In genomic region chr12:93441111-93441616, GRCh38 we compare ENCODE assay signal across 8 cellular contexts. TPM values are rescaled to one million over a fixed set of nuclear protein-coding genes. Genes with fewer than 3 reads are reported as not detected.
DNase-seq lines count a peak whose midpoint lies in the region; ATAC-seq, FAIRE-seq and TF ChIP-seq lines count a peak whose summit lies in the region.

No MANE protein-coding gene starts in this region.

- TF ChIP-seq EP300 in GM12878 (IDR thresholded peaks at IDR 0.05; ENCODE audit: borderline replicate concordance in 1 of 2, control insufficient read depth in 1 of 2, low read depth in 2 of 2, low read length in 2 of 2): no peak

- no peak for FAIRE-seq in GM12878 (lab: Jason Lieb, UNC)

- SMC1A ChIA-PET in GM12878 (lab: Charles Lee; ENCODE audit: uncharacterized antibody, unreplicated experiment): interaction anchor here (7.1 kb wide), 1 partner anchor 17 kb away, joined by 76 read pairs; no protein-coding TSS in a partner anchor

- POLR2A ChIA-PET in GM12878 (lab: Charles Lee): interaction anchor here (1.2 kb wide), 1 partner anchor 59 kb away, joined by 3 read pairs; no protein-coding TSS in a partner anchor

- no peak for TF ChIP-seq POLR2A in GM12878 (IDR thresholded peaks at IDR 0.05; ENCODE audit: low read depth, low read length)

- peak overlapping the region; percentile 73 for H3K27ac ChIP-seq in GM12878 (ENCODE audit: control insufficient read depth, insufficient read depth)

- no peak for DNase-seq in BE2C
- peak; percentile 74 for DNase-seq in H7
- peak; percentile 11 for DNase-seq in T follicular helper cell (ENCODE audit: low read depth)
- DNase-seq in GM12878 (ENCODE audit: low read depth, low spot score): no peak
- peak; percentile 42 for DNase-seq in iPS-NIHi11 (ENCODE audit: low spot score)
- peak; percentile 11 to 14 for DNase-seq in stimulated activated CD4-positive, alpha-beta T cell treated with anti-CD3 and anti-CD28 coated beads, Interleukin-15, amount 100 ng/mL, for 1 hour (ENCODE audit: low read depth in 1 of 2, low spot score in 1 of 2)
- DNase-seq in medulla oblongata (ENCODE audit: extremely low spot score): no peak

- H3K36me3 ChIP-seq in BE2C (peaks cover 10% of the 10 kb centered on the region), H7 (replicated peaks; ENCODE audit: control insufficient read depth, insufficient read depth, low read length) (no peaks in the 10 kb centered on the region), GM12878 (ENCODE audit: control insufficient read depth in 2 of 2, insufficient read depth in 2 of 2, low read length in 1 of 2) (no peaks in the 10 kb centered on the region)

- TF ChIP-seq CTCF in BE2C (IDR thresholded peaks at IDR 0.05; ENCODE audit: low read depth, low read length) (no peak), GM12878 (IDR thresholded peaks at IDR 0.05 in 2 of 3, conservative IDR thresholded peaks at IDR 0.05 in 1 of 3; ENCODE audit: control insufficient read depth in 2 of 3, extremely low read depth in 1 of 3, insufficient read depth in 1 of 3, low read depth in 3 of 3, low read length in 3 of 3) (no peak)

- RAD21 ChIA-PET in GM12878 (lab: Charles Lee; ENCODE audit: unreplicated experiment): interaction anchor here (0.9 kb wide), 1 partner anchor 661 kb away, joined by 3 read pairs; no protein-coding TSS in a partner anchor

- in situ Hi-C loops in GM12878 (cut with MboI): no loop called here

- no peak overlapping the region for H2AFZ ChIP-seq in GM12878 (ENCODE audit: control insufficient read depth, low read depth, low read length)

- peak overlapping the region; percentile 97 for H3K4me3 ChIP-seq in BE2C (ENCODE audit: low read depth, low read length)
- peak overlapping the region; percentile 94 for H3K4me3 ChIP-seq in H7 (ENCODE audit: insufficient read depth, low read depth, low read length)
- H3K4me3 ChIP-seq in GM12878: peak overlapping the region; percentile 83

- no TSS peak for BruUV-seq in GM12878 (replicated peaks; lab: Mats Ljungman, UMichigan)

- intact Hi-C loops in GM12878 (cut with micrococcal nuclease; ENCODE audit: unreplicated experiment): loop anchor here (1.0 kb wide), 1 partner anchor 26 kb away; the partner anchor contains the start of gene MRPL42

- TF ChIP-seq RAD21 in GM12878 (IDR thresholded peaks at IDR 0.05; ENCODE audit: insufficient read depth, low read depth, low read length): no peak

- H3K9me3 ChIP-seq in BE2C (no peaks in the 10 kb centered on the region), GM12878 (replicated peaks; ENCODE audit: control insufficient read depth, insufficient read depth, low read length) (no peaks in the 10 kb centered on the region)

- no peaks in the 10 kb centered on the region for H3K27me3 ChIP-seq in BE2C
- H3K27me3 ChIP-seq in H7 (ENCODE audit: control insufficient read depth, insufficient read depth, low read length): no peaks in the 10 kb centered on the region
- H3K27me3 ChIP-seq in GM12878 (replicated peaks in 1 of 2; ENCODE audit: control insufficient read depth in 2 of 2, insufficient read depth in 2 of 2, low read length in 1 of 2): no peaks in the 10 kb centered on the region

- H3K79me2 ChIP-seq in GM12878 (ENCODE audit: control insufficient read depth, insufficient read depth, low read length): peaks cover 62% of the 10 kb centered on the region

- H3K4me2 ChIP-seq in GM12878 (ENCODE audit: control insufficient read depth, insufficient read depth): peak overlapping the region; percentile 86; the same call in 1 of the 2 replicates

- WGBS in GM12878 (ENCODE audit: insufficient coverage, insufficient replicate concordance, low lambda C conversion rate, missing lambda C conversion rate): under 1% methylated on average over 42 of the region's 55 CpGs

- CTCF ChIA-PET in GM12878 (lab: Yijun Ruan, JAX): interaction anchor here (4.6 kb wide), 1 partner anchor 21 kb away, joined by 17 read pairs; no protein-coding TSS in a partner anchor

- ATAC-seq in GM12878 (peak; percentile 18), HG02885 (IDR thresholded peaks at IDR 0.05; ENCODE audit: poor library complexity, unreplicated experiment) (no peak)

- H3K4me1 ChIP-seq in BE2C (no peaks in the 10 kb centered on the region; the same call in 1 of the 2 replicates), GM12878 (ENCODE audit: control insufficient read depth, insufficient read depth, low read length) (peaks cover 9% of the 10 kb centered on the region)

- peak overlapping the region; percentile 84 for H3K9ac ChIP-seq in GM12878 (ENCODE audit: control insufficient read depth, insufficient read depth, low read length)

- H4K20me1 ChIP-seq in GM12878 (ENCODE audit: control insufficient read depth, insufficient read depth): no peaks in the 10 kb centered on the region

TF ChIP-seq in GM12878, 131 proteins besides CTCF, POLR2A, EP300 and RAD21 (continues in another document):
- TF ChIP-seq PBX3 (IDR thresholded peaks at IDR 0.05; ENCODE audit: insufficient replicate concordance, low read depth, low read length) (peak; percentile 12), NR2C1 (IDR thresholded peaks at IDR 0.05) (no peak), POU2F2 (IDR thresholded peaks at IDR 0.05; ENCODE audit: borderline replicate concordance, low read depth, low read length) (no peak), RUNX3 (IDR thresholded peaks at IDR 0.05; ENCODE audit: low read length) (peak; percentile 1; the same call in 1 of the 2 replicates), BHLHE40 (IDR thresholded peaks at IDR 0.05; ENCODE audit: borderline replicate concordance in 1 of 2, low read depth in 2 of 2, low read length in 1 of 2) (peak in 1 of 2 experiments; percentile 21; a peak in 1 of 4 replicates), NR2F1 (conservative IDR thresholded peaks at IDR 0.05) (peak; percentile 22), CREB1 (IDR thresholded peaks at IDR 0.05; ENCODE audit: low read depth) (no peak)

RNA-seq across cellular contexts. Expression of gene UBE2N, which starts 0.6 kb away (rescaled TPM):
- 184 TPM for polyA plus RNA-seq in BE2C (2012; ENCODE audit: insufficient read depth, insufficient read length, low read depth)
- 324 and 342 TPM in 2 replicates for total RNA-seq in H7 (2014; rRNA removed; shearing (Covaris generic))
- total RNA-seq in GM12878 (2013; cell fraction: nucleolus; rRNA removed): 47.0 and 47.3 TPM in 2 replicates
- total RNA-seq in GM12878 (2014; rRNA removed) (316 and 345 TPM in 2 replicates), GM12878 (2014; rRNA removed; fragmentation: Illumina TruSeq; extraction: Trizol) (301 and 306 TPM in 2 replicates), GM12878 (2021) (242 and 243 TPM in 2 replicates)
- 39.6 TPM for polyA plus RNA-seq in GM12878 (2011; ENCODE audit: low read depth)
- polyA plus RNA-seq in GM12878 (2011; rRNA removed) (312 and 365 TPM in 2 replicates), GM12878 (2014; fragmentation: Illumina TruSeq; extraction: Trizol) (394 and 481 TPM in 2 replicates), GM12878 (2014; fragmentation: Nextera tagmentation; extraction: Ambion mirVana) (100 to 1,000 TPM; 699 to 945 TPM), GM12878 (2014; rRNA removed) (492 and 503 TPM in 2 replicates), GM12878 (2016; fragmentation: Nextera tagmentation; extraction: Ambion mirVana) (100 to 1,000 TPM; 522 to 545 TPM)
- 152 and 211 TPM in 2 replicates for polyA plus RNA-seq in GM12878 (2011; cell fraction: cytosol; rRNA removed)
- 93.2 and 152 TPM in 2 replicates for polyA plus RNA-seq in GM12878 (2011; cell fraction: nucleus; rRNA removed)
- polyA plus RNA-seq in GM12878 (2012): 190 and 239 TPM in 2 replicates
- polyA minus RNA-seq in GM12878 (2011; rRNA and poly(A)+ RNA removed): 159 and 169 TPM in 2 replicates
- 60.4 and 74.1 TPM in 2 replicates for polyA minus RNA-seq in GM12878 (2011; cell fraction: cytosol; rRNA and poly(A)+ RNA removed)
- polyA minus RNA-seq in GM12878 (2011; cell fraction: nucleus; rRNA and poly(A)+ RNA removed): 11.5 and 18.6 TPM in 2 replicates

RNA-seq across cellular contexts. Expression of gene MRPL42, which starts 26.1 kb away (rescaled TPM):
- 50.4 TPM for polyA plus RNA-seq in BE2C (2012; ENCODE audit: insufficient read depth, insufficient read length, low read depth)
- 117 and 154 TPM in 2 replicates for total RNA-seq in H7 (2014; rRNA removed; shearing (Covaris generic))
- total RNA-seq in GM12878 (2013; cell fraction: nucleolus; rRNA removed): 69.6 and 75.3 TPM in 2 replicates
- 65.1 and 84.1 TPM in 2 replicates for total RNA-seq in GM12878 (2014; rRNA removed)
- 78.1 and 82.3 TPM in 2 replicates for total RNA-seq in GM12878 (2014; rRNA removed; fragmentation: Illumina TruSeq; extraction: Trizol)
- total RNA-seq in GM12878 (2021): 77.9 and 81.0 TPM in 2 replicates
- polyA plus RNA-seq in GM12878 (2011; ENCODE audit: low read depth): 54.8 TPM
- 132 and 211 TPM in 2 replicates for polyA plus RNA-seq in GM12878 (2011; rRNA removed)
- 42.2 and 80.1 TPM in 2 replicates for polyA plus RNA-seq in GM12878 (2011; cell fraction: cytosol; rRNA removed)
- polyA plus RNA-seq in GM12878 (2011; cell fraction: nucleus; rRNA removed): 35.0 and 35.5 TPM in 2 replicates
- polyA plus RNA-seq in GM12878 (2012): 40.2 and 48.4 TPM in 2 replicates
- 120 and 147 TPM in 2 replicates for polyA plus RNA-seq in GM12878 (2014; fragmentation: Illumina TruSeq; extraction: Trizol)
- 100 to 1,000 TPM; 281 to 427 TPM for polyA plus RNA-seq in GM12878 (2014; fragmentation: Nextera tagmentation; extraction: Ambion mirVana)
- 55.0 and 87.6 TPM in 2 replicates for polyA plus RNA-seq in GM12878 (2014; rRNA removed)
- 100 to 1,000 TPM; 174 to 181 TPM for polyA plus RNA-seq in GM12878 (2016; fragmentation: Nextera tagmentation; extraction: Ambion mirVana)
- polyA minus RNA-seq in GM12878 (2011; rRNA and poly(A)+ RNA removed): 43.2 and 110 TPM in 2 replicates
- polyA minus RNA-seq in GM12878 (2011; cell fraction: cytosol; rRNA and poly(A)+ RNA removed): 16.0 and 20.5 TPM in 2 replicates
- polyA minus RNA-seq in GM12878 (2011; cell fraction: nucleus; rRNA and poly(A)+ RNA removed): 12.8 and 13.7 TPM in 2 replicates

Comparison
In these comparisons a context has a peak if more than half of its experiments do, and no peak if none do; other contexts are left out.
1. DNase-seq: peak in H7 (single experiment), T follicular helper cell (single experiment), iPS-NIHi11 (single experiment) and stimulated activated CD4-positive, alpha-beta T cell treated with anti-CD3 and anti-CD28 coated beads, Interleukin-15, amount 100 ng/mL, for 1 hour (2 of 2); none in BE2C (single experiment), GM12878 (single experiment) and medulla oblongata (single experiment).
2. Peak in every context shown above with its lines, with median percentiles within 50 percentile points of each other: H3K4me3 ChIP-seq.